28 cellular contexts compared by ENCODE assay signal in the genomic region with DNA sequence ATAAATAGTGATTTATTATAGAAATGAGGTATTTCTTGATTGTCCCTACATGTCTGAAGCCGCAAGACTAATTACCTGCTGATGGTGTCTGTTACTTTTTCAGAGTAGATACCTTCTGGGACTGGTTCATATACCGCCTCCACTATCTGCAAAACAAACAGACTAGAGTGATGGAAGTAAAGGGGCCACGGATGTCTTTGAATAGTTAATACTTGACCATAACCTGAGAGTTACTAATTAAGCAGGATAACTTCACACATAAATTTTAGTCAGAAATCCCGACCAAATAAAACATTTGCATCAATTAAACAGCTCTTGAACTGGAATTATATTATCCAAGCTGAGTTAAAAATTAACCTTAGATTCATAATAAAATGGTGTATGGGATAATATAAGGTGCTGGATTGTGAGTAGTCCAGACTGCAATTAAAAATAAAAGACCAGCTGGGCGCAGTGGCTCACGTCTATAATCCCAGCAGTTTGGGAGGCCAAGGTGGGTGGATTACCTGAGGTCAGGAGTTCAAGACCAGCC.
"Had no signal": no experiment of that assay in that cellular context is flagged by ENCODE, and none has a peak within 500 bp of the region (broad histone marks: within the 10 kb centered on the region; RNA-seq: fewer than 3 reads in every experiment).

No MANE protein-coding gene starts in this region.

- H3K36me3 Mint-ChIP-seq: activated naive CD8-positive, alpha-beta T cell treated with anti-CD3 and anti-CD28 coated beads for 36 hours had no signal

- H3K27me3 Mint-ChIP-seq: activated CD4-positive, alpha-beta T cell treated with anti-CD3 and anti-CD28 coated beads for 36 hours; activated naive CD8-positive, alpha-beta T cell treated with anti-CD3 and anti-CD28 coated beads for 36 hours had no signal

- H3K4me3 ChIP-seq: adrenal gland, left lung, lung, neural progenitor cell, spleen, suprapubic skin, tibial artery had no signal

- ATAC-seq: activated CD4-positive, alpha-beta T cell treated with anti-CD3 and anti-CD28 coated beads for 36 hours; esophagus mucosa; left lung; naive thymus-derived CD4-positive, alpha-beta T cell; right cardiac atrium had no signal

- H3K9me3 ChIP-seq: adrenal gland, suprapubic skin, tibial artery had no signal

- FAIRE-seq: endothelial cell of umbilical vein, keratinocyte had no signal

- DNase-seq: activated CD4-positive, alpha-beta T cell treated with anti-CD3 and anti-CD28 coated beads for 36 hours; activated CD4-positive, alpha-beta T cell treated with anti-CD3 and anti-CD28 coated beads, Interleukin-2, amount 50 U/mL, for 4 hours; activated CD4-positive, CD25-positive, alpha-beta regulatory T cell; activated CD8-positive, alpha-beta memory T cell treated with anti-CD3 and anti-CD28 coated beads for 24 hours; activated effector memory CD4-positive, alpha-beta T cell treated with Interleukin-2 at 50 U/mL for 16 hours; activated naive CD4-positive, alpha-beta T cell treated with Interleukin-2 at 50 U/mL for 16 hours; activated naive CD8-positive, alpha-beta T cell treated with anti-CD3 and anti-CD28 coated beads for 36 hours; adrenal gland; aorta; brain microvascular endothelial cell; foreskin fibroblast; head of caudate nucleus; hippocampal formation; left lung; naive thymus-derived CD4-positive, alpha-beta T cell; occipital lobe; right cardiac atrium; spleen; stimulated activated naive CD4-positive, alpha-beta T cell; T-helper 1 cell; tibial artery had no signal

- H3K36me3 ChIP-seq: adrenal gland, brain microvascular endothelial cell, left lung, neural progenitor cell, spleen, suprapubic skin, tibial artery had no signal

- H3K4me3 Mint-ChIP-seq: activated CD4-positive, alpha-beta T cell treated with anti-CD3 and anti-CD28 coated beads for 36 hours; activated naive CD8-positive, alpha-beta T cell treated with anti-CD3 and anti-CD28 coated beads for 36 hours; naive thymus-derived CD4-positive, alpha-beta T cell; neural progenitor cell; T-helper 2 cell treated with Interferon-gamma antibody and Interleukin-4, amounts not matched to agents 5 μg/mL and 100 μg/mL, for 36 hours had no signal

- H3K9me3 Mint-ChIP-seq: T-helper 2 cell treated with Interferon-gamma antibody and Interleukin-4, amounts not matched to agents 5 μg/mL and 100 μg/mL, for 36 hours had no signal

- H3K4me1 ChIP-seq: adrenal gland, left lung, neural progenitor cell, spleen, suprapubic skin, tibial artery had no signal

- H3K27ac Mint-ChIP-seq: activated CD4-positive, alpha-beta T cell treated with anti-CD3 and anti-CD28 coated beads for 36 hours; activated naive CD8-positive, alpha-beta T cell treated with anti-CD3 and anti-CD28 coated beads for 36 hours; naive thymus-derived CD4-positive, alpha-beta T cell; neural progenitor cell; T-helper 2 cell treated with Interferon-gamma antibody and Interleukin-4, amounts not matched to agents 5 μg/mL and 100 μg/mL, for 36 hours had no signal

- H3K27me3 ChIP-seq: adrenal gland, brain microvascular endothelial cell, left lung, neural progenitor cell, spleen, suprapubic skin, tibial artery had no signal

- H3K27ac ChIP-seq: adrenal gland, brain microvascular endothelial cell, left lung, neural progenitor cell, spleen, suprapubic skin, tibial artery had no signal

- H3K4me1 Mint-ChIP-seq: activated CD4-positive, alpha-beta T cell treated with anti-CD3 and anti-CD28 coated beads for 36 hours; activated naive CD8-positive, alpha-beta T cell treated with anti-CD3 and anti-CD28 coated beads for 36 hours; naive thymus-derived CD4-positive, alpha-beta T cell; neural progenitor cell had no signal
